In the genomic region with DNA sequence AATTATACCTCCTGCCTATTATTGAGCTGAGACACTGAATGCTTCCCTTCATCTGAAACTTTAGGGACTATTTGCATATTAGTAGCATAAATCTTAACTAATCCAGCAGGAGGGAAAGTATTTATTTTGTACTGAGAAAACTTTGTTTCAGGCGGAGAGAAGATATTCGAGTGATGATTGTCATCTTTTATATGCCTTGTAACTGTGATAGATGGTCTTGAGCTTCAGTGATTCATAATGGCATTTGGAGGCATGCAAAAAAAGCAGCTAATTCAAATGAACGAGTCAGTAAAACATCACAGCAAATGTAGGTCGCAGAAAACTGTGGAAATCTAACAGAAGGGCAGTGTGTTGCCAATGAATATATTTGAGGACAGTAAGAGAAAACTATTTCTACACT, we compare ENCODE assay signal across 24 cellular contexts.
"Had no signal": no experiment of that assay in that cellular context is flagged by ENCODE, and none has a peak within 500 bp of the region (broad histone marks: within the 10 kb centered on the region; RNA-seq: fewer than 3 reads in every experiment).

No MANE protein-coding gene starts in this region.

- H2AFZ ChIP-seq: parathyroid adenoma had no signal

- ATAC-seq: natural killer cell had no signal

- H3K27ac ChIP-seq: brain microvascular endothelial cell, dorsolateral prefrontal cortex, neutrophil, parathyroid adenoma, sigmoid colon, tibial artery had no signal

- H3K9me3 ChIP-seq: neutrophil, sigmoid colon, tibial artery had no signal

- H3K27me3 ChIP-seq: brain microvascular endothelial cell, dorsolateral prefrontal cortex, neutrophil, sigmoid colon, tibial artery had no signal

- DNase-seq: activated B cell treated with CpG ODN at 0.5 μM for 24 hours; activated CD4-positive, alpha-beta memory T cell treated with anti-CD3 and anti-CD28 coated beads for 36 hours; activated CD4-positive, alpha-beta T cell treated with anti-CD3 and anti-CD28 coated beads for 4 hours; activated naive CD8-positive, alpha-beta T cell treated with anti-CD3 and anti-CD28 coated beads for 36 hours; activated T-cell treated with anti-CD3 and anti-CD28 coated beads for 4 hours; amygdala; brain microvascular endothelial cell; central memory CD4-positive, alpha-beta T cell; dorsolateral prefrontal cortex; glutamatergic neuron; hippocampal formation; natural killer cell; sigmoid colon; stimulated activated CD4-positive, alpha-beta T cell treated with anti-CD3 and anti-CD28 coated beads, Interleukin-1b, Interleukin-23, amount 100 ng/mL, for 48 hours; stimulated activated CD8-positive, alpha-beta memory T cell treated with anti-CD3 and anti-CD28 coated beads, Interleukin-4, amount 100 ng/mL, for 48 hours; stimulated activated naive CD4-positive, alpha-beta T cell; tibial artery had no signal

- H3K9ac ChIP-seq: parathyroid adenoma had no signal

- H3K4me3 ChIP-seq: dorsolateral prefrontal cortex, lung, sigmoid colon, tibial artery had no signal

- H3K79me2 ChIP-seq: parathyroid adenoma had no signal

- H3K4me1 ChIP-seq: parathyroid adenoma, sigmoid colon had no signal

- FAIRE-seq: colon, keratinocyte, TTC549, urothelium cell line had no signal

- H3K36me3 ChIP-seq: brain microvascular endothelial cell, neutrophil, sigmoid colon, tibial artery had no signal
